In the genomic region with DNA sequence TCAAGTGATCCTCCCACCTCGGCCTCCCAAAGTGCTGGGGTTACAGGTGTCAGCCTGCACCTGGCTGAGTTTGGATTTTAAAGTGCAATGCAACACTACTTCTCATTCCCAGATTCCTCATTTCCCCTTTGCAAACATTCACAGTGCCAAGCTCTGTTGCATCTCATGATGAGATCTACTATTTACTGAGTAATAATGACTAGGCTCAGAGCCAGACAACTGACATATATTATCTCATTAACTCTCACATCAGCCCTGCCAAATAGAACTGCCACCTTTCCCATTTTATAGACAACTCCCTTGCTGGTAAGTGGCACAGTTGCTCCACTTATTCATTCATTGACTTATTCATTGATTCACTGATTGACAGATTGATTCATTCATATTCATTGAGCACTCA, we compare ENCODE assay signal across 2 cellular contexts.
TF ChIP-seq lines count a peak whose summit lies in the region.

No MANE protein-coding gene starts in this region.

TF ChIP-seq in A549, 52 proteins besides CTCF, POLR2A, EP300 and RAD21:
- TF ChIP-seq CEBPB (IDR thresholded peaks at IDR 0.05): peak; percentile 15 to 64; a peak in 2 of 4 replicates
- TF ChIP-seq CHD4 (IDR thresholded peaks at IDR 0.05; ENCODE audit: borderline replicate concordance): no peak
- no peak for TF ChIP-seq FOSL2 (IDR thresholded peaks at IDR 0.05)
- TF ChIP-seq FOSL2 (CRISPR knock-in tag; IDR thresholded peaks at IDR 0.05): peak; percentile 43; the same call in 1 of the 2 replicates
- TF ChIP-seq NFE2L2 (conservative IDR thresholded peaks at IDR 0.05; ENCODE audit: low read length): 0 out of 2 replicates have a peak, but pooled peaks have one; percentile 8
- peak; percentile 21 for TF ChIP-seq MAFK (IDR thresholded peaks at IDR 0.05; ENCODE audit: partially characterized antibody)
- peak; percentile 76; the same call in 1 of the 2 replicates for TF ChIP-seq GATA3 (IDR thresholded peaks at IDR 0.05; ENCODE audit: borderline replicate concordance)
- peak; percentile 51; the same call in 1 of the 2 replicates for TF ChIP-seq JUNB (IDR thresholded peaks at IDR 0.05)
- no peak for TF ChIP-seq RFX5 (IDR thresholded peaks at IDR 0.05)

TF ChIP-seq in IMR-90, 13 proteins besides CTCF, POLR2A, EP300 and RAD21:
- TF ChIP-seq CEBPB (IDR thresholded peaks at IDR 0.05; ENCODE audit: low read depth, low read length) (no peak), CHD1 (IDR thresholded peaks at IDR 0.05; ENCODE audit: low read depth, low read length) (no peak), SMC3 (IDR thresholded peaks at IDR 0.05; ENCODE audit: low read depth, low read length) (no peak), RCOR1 (IDR thresholded peaks at IDR 0.05; ENCODE audit: insufficient replicate concordance, low read length) (no peak), RFX5 (IDR thresholded peaks at IDR 0.05; ENCODE audit: low read depth, low read length) (no peak), MXI1 (IDR thresholded peaks at IDR 0.05; ENCODE audit: borderline replicate concordance, low read depth, low read length) (no peak), NFE2L2 (IDR thresholded peaks at IDR 0.05; ENCODE audit: low read depth, low read length) (no peak), FOS (IDR thresholded peaks at IDR 0.05; ENCODE audit: low read depth, low read length) (no peak), MAZ (IDR thresholded peaks at IDR 0.05; ENCODE audit: borderline replicate concordance, low read depth, low read length) (no peak), BHLHE40 (IDR thresholded peaks at IDR 0.05; ENCODE audit: low read depth, low read length) (no peak), MAFK (IDR thresholded peaks at IDR 0.05; ENCODE audit: low read depth, low read length) (no peak)
- TF ChIP-seq, protein P1, sequence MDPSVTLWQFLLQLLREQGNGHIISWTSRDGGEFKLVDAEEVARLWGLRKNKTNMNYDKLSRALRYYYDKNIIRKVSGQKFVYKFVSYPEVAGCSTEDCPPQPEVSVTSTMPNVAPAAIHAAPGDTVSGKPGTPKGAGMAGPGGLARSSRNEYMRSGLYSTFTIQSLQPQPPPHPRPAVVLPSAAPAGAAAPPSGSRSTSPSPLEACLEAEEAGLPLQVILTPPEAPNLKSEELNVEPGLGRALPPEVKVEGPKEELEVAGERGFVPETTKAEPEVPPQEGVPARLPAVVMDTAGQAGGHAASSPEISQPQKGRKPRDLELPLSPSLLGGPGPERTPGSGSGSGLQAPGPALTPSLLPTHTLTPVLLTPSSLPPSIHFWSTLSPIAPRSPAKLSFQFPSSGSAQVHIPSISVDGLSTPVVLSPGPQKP (IDR thresholded peaks at IDR 0.05; ENCODE audit: borderline replicate concordance, low read depth, low read length): no peak
- TF ChIP-seq, protein P2, sequence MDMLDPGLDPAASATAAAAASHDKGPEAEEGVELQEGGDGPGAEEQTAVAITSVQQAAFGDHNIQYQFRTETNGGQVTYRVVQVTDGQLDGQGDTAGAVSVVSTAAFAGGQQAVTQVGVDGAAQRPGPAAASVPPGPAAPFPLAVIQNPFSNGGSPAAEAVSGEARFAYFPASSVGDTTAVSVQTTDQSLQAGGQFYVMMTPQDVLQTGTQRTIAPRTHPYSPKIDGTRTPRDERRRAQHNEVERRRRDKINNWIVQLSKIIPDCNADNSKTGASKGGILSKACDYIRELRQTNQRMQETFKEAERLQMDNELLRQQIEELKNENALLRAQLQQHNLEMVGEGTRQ (IDR thresholded peaks at IDR 0.05; ENCODE audit: low read depth, low read length): no peak
TF ChIP-seq in IMR-90: peak in this region for 0.
